In genomic region chr22:36291831-36292740, GRCh38 we compare ENCODE assay signal across 19 cellular contexts. TPM values are rescaled to one million over a fixed set of nuclear protein-coding genes. Genes with fewer than 3 reads are reported as not detected.
A peak's percentile ranks its signal among the peaks of the same experiment; 100 is the strongest.
DNase-seq lines count a peak whose midpoint lies in the region; ATAC-seq and TF ChIP-seq lines count a peak whose summit lies in the region.
"Had no signal": no experiment of that assay in that cellular context is flagged by ENCODE, and none has a peak within 500 bp of the region (broad histone marks: within the 10 kb centered on the region; RNA-seq: fewer than 3 reads in every experiment).

No MANE protein-coding gene starts in this region.

- TF ChIP-seq CTCF in AG04450 (IDR thresholded peaks at IDR 0.05; ENCODE audit: low read depth, low read length) = no peak

- H3K9me3 Mint-ChIP-seq in activated naive CD8-positive, alpha-beta T cell treated with anti-CD3 and anti-CD28 coated beads, Interleukin-2, amount 50 U/mL, for 24 hours = no peaks in the 10 kb centered on the region
- no peaks in the 10 kb centered on the region for H3K9me3 Mint-ChIP-seq in memory B cell
- H3K9me3 Mint-ChIP-seq: activated T-helper 2 cell treated with anti-CD3 and anti-CD28 coated beads, Interferon-gamma antibody, Interleukin-2, Interleukin-4, amounts not matched to agents 10 μg/mL and 5 μg/mL and 100 μg/mL, durations not matched to agents 14 hours and 24 hours and 36 hours had no signal

- peaks cover 81% of the 10 kb centered on the region for H3K36me3 Mint-ChIP-seq in activated naive CD8-positive, alpha-beta T cell treated with anti-CD3 and anti-CD28 coated beads, Interleukin-2, amount 50 U/mL, for 24 hours (ENCODE audit: low read depth)
- peaks cover 50% of the 10 kb centered on the region for H3K36me3 Mint-ChIP-seq in memory B cell

- peak overlapping the region; percentile 39 for H3K27ac Mint-ChIP-seq in activated naive CD8-positive, alpha-beta T cell treated with anti-CD3 and anti-CD28 coated beads, Interleukin-2, amount 50 U/mL, for 24 hours
- peak overlapping the region; percentile 53 for H3K27ac Mint-ChIP-seq in memory B cell
- H3K27ac Mint-ChIP-seq: activated T-helper 2 cell treated with anti-CD3 and anti-CD28 coated beads, Interferon-gamma antibody, Interleukin-2, Interleukin-4, amounts not matched to agents 10 μg/mL and 5 μg/mL and 100 μg/mL, durations not matched to agents 14 hours and 24 hours and 36 hours; brain had no signal

- peaks cover 67% of the 10 kb centered on the region for H3K36me3 ChIP-seq in H7 (replicated peaks; ENCODE audit: control insufficient read depth, insufficient read depth, low read length)

- no peaks in the 10 kb centered on the region for H3K27me3 ChIP-seq in AG04450 (ENCODE audit: control insufficient read depth, insufficient read depth, low read length)
- no peaks in the 10 kb centered on the region for H3K27me3 ChIP-seq in H7 (ENCODE audit: control insufficient read depth, insufficient read depth, low read length)
- H3K27me3 ChIP-seq: Peyer's patch had no signal

- H3K4me1 Mint-ChIP-seq in activated naive CD8-positive, alpha-beta T cell treated with anti-CD3 and anti-CD28 coated beads, Interleukin-2, amount 50 U/mL, for 24 hours = peaks cover 26% of the 10 kb centered on the region
- no peaks in the 10 kb centered on the region for H3K4me1 Mint-ChIP-seq in memory B cell

- CTCF ChIA-PET in AG04450 (lab: Charles Lee) = interaction anchor here (1.1 to 1.8 kb wide), 2 partner anchors 9 to 195 kb away, joined by 3 to 7 read pairs; no protein-coding TSS in a partner anchor

- peak; percentile 5 for ATAC-seq in activated naive CD8-positive, alpha-beta T cell treated with anti-CD3 and anti-CD28 coated beads, Interleukin-2, amount 50 U/mL, for 24 hours
- ATAC-seq in memory B cell (ENCODE audit: low read depth) = no peak
- no peak for ATAC-seq in GM21529 (IDR thresholded peaks at IDR 0.05; ENCODE audit: unreplicated experiment)
- ATAC-seq in HG03175 (IDR thresholded peaks at IDR 0.05; ENCODE audit: unreplicated experiment) = no peak
- ATAC-seq: activated CD4-positive, CD25-positive, alpha-beta regulatory T cell treated with anti-CD3 and anti-CD28 coated beads, Interleukin-2, amount 50 U/mL, for 24 hours had no signal

- POLR2A ChIA-PET in AG04450 (lab: Yijun Ruan, JAX) = no interaction called here

- no peaks in the 10 kb centered on the region for H3K27me3 Mint-ChIP-seq in activated naive CD8-positive, alpha-beta T cell treated with anti-CD3 and anti-CD28 coated beads, Interleukin-2, amount 50 U/mL, for 24 hours
- no peaks in the 10 kb centered on the region for H3K27me3 Mint-ChIP-seq in memory B cell

- no peaks in the 10 kb centered on the region; the same call in 1 of the 2 replicates for H3K9me3 ChIP-seq in AG04450 (ENCODE audit: control insufficient read depth, insufficient read depth, low read length)
- H3K9me3 ChIP-seq: Peyer's patch had no signal

- peak overlapping the region; percentile 11 for H3K27ac ChIP-seq in AG04450 (ENCODE audit: low read depth, low read length)
- H3K27ac ChIP-seq: Peyer's patch had no signal

- DNase-seq in AG04450 (ENCODE audit: low read depth, low spot score) (no peak), H7 (peak; percentile 47), memory B cell (ENCODE audit: low spot score in 2 of 2) (no peak), AG08396 (ENCODE audit: low spot score) (no peak), HK-2 (ENCODE audit: unreplicated experiment) (no peak)
- DNase-seq in activated naive CD8-positive, alpha-beta T cell treated with anti-CD3 and anti-CD28 coated beads, Interleukin-2, amount 50 U/mL, for 24 hours = no peak
- DNase-seq: DMS153; midbrain; NCI-H1694; NCI-H510A; stimulated activated CD4-positive, alpha-beta T cell treated with anti-CD3 and anti-CD28 coated beads, Interleukin-15, amount 100 ng/mL, for 24 hours; SW 1271 had no signal

- H3K4me3 ChIP-seq in AG04450 (ENCODE audit: low read depth, low read length) (no peak overlapping the region), H7 (ENCODE audit: insufficient read depth, low read depth, low read length) (no peak overlapping the region)
- H3K4me3 ChIP-seq: Peyer's patch had no signal

- no peak overlapping the region for H3K4me3 Mint-ChIP-seq in activated naive CD8-positive, alpha-beta T cell treated with anti-CD3 and anti-CD28 coated beads, Interleukin-2, amount 50 U/mL, for 24 hours
- H3K4me3 Mint-ChIP-seq in memory B cell = no peak overlapping the region
- H3K4me3 Mint-ChIP-seq: brain had no signal

RNA-seq across cellular contexts. Expression of gene APOL1, which starts 39.2 kb away (rescaled TPM):
- 3.8 and 4.8 TPM in 2 replicates for polyA plus RNA-seq in AG04450 (2011; rRNA removed)
- polyA minus RNA-seq in AG04450 (2011; rRNA and poly(A)+ RNA removed) = 2.8 and 3.4 TPM in 2 replicates
- not detected in 2 replicates for total RNA-seq in H7 (2014; rRNA removed; shearing (Covaris generic))
- total RNA-seq: H1 had no signal
- polyA plus RNA-seq: H1 had no signal

RNA-seq across cellular contexts. Expression of gene APOL2, which starts 52.8 kb away (rescaled TPM):
- polyA plus RNA-seq in AG04450 (2011; rRNA removed) = 18.8 and 19.7 TPM in 2 replicates
- polyA minus RNA-seq in AG04450 (2011; rRNA and poly(A)+ RNA removed) = 44.0 and 53.1 TPM in 2 replicates
- total RNA-seq in H7 (2014; rRNA removed; shearing (Covaris generic)) = 14.9 and 18.0 TPM in 2 replicates
